ENCODE assay signal across 13 cellular contexts in genomic region chr2:237529452-237530402, GRCh38. TPM values are rescaled to one million over a fixed set of nuclear protein-coding genes. Genes with fewer than 3 reads are reported as not detected.
DNase-seq lines count a peak whose midpoint lies in the region; ATAC-seq and TF ChIP-seq lines count a peak whose summit lies in the region.
"Had no signal": no experiment of that assay in that cellular context is flagged by ENCODE, and none has a peak within 500 bp of the region (broad histone marks: within the 10 kb centered on the region; RNA-seq: fewer than 3 reads in every experiment).

No MANE protein-coding gene starts in this region.

- WGBS in stomach, 5 donors = 87 to 90% (median 89%) methylated on average over 15 to 19 of the region's 19 CpGs

- TF ChIP-seq EP300 in stomach (IDR thresholded peaks at IDR 0.05) = no peak

- intact Hi-C loops in stomach (cut with DNase I; ENCODE audit: low total_unique reads) = no loop called here

- H3K27me3 Mint-ChIP-seq in naive B cell = no peaks in the 10 kb centered on the region
- H3K27me3 Mint-ChIP-seq: activated CD8-positive, alpha-beta T cell treated with anti-CD3 and anti-CD28 coated beads for 36 hours had no signal

- peak; percentile 81 for ATAC-seq in GM18907 (IDR thresholded peaks at IDR 0.05; ENCODE audit: unreplicated experiment)
- ATAC-seq in GM21825 (IDR thresholded peaks at IDR 0.05; ENCODE audit: unreplicated experiment) = peak; percentile 80
- peak; percentile 88 for ATAC-seq in HG03571 (IDR thresholded peaks at IDR 0.05; ENCODE audit: unreplicated experiment)
- ATAC-seq in naive B cell (ENCODE audit: low read depth in 2 of 2) = peak; percentile 77 to 93
- ATAC-seq: activated CD8-positive, alpha-beta T cell treated with anti-CD3 and anti-CD28 coated beads for 36 hours; body of pancreas had no signal

- H3K9me3 ChIP-seq in stomach = no peaks in the 10 kb centered on the region
- H3K9me3 ChIP-seq: body of pancreas, transverse colon had no signal

- no peak overlapping the region for H3K4me3 ChIP-seq in stomach
- H3K4me3 ChIP-seq: body of pancreas, transverse colon had no signal

- H3K36me3 Mint-ChIP-seq in naive B cell = no peaks in the 10 kb centered on the region

- peaks cover 0 to 12% (median 4%) of the 10 kb centered on the region in 4 donors for H3K4me1 ChIP-seq in stomach
- H3K4me1 ChIP-seq: body of pancreas, transverse colon had no signal

- H3K4me1 Mint-ChIP-seq in naive B cell = peaks cover 0 to 19% (median 6%) of the 10 kb centered on the region in 3 donors

- peak overlapping the region in 4 of 6 donors; percentile 9 to 74 (median 47) for H3K27ac Mint-ChIP-seq in naive B cell
- H3K27ac Mint-ChIP-seq: activated CD8-positive, alpha-beta T cell treated with anti-CD3 and anti-CD28 coated beads for 36 hours had no signal

- H3K27me3 ChIP-seq in stomach = no peaks in the 10 kb centered on the region
- H3K27me3 ChIP-seq: body of pancreas, transverse colon had no signal

- H3K9me3 Mint-ChIP-seq in naive B cell = no peaks in the 10 kb centered on the region
- H3K9me3 Mint-ChIP-seq: activated CD8-positive, alpha-beta T cell treated with anti-CD3 and anti-CD28 coated beads for 36 hours had no signal

- H3K4me3 Mint-ChIP-seq in naive B cell = no peak overlapping the region
- H3K4me3 Mint-ChIP-seq: activated CD8-positive, alpha-beta T cell treated with anti-CD3 and anti-CD28 coated beads for 36 hours had no signal

- TF ChIP-seq POLR2A in stomach (IDR thresholded peaks at IDR 0.05) = no peak

- no peak overlapping the region for H3K27ac ChIP-seq in stomach
- H3K27ac ChIP-seq: body of pancreas had no signal

- peaks cover 11 to 91% (median 45%) of the 10 kb centered on the region in 4 donors for H3K36me3 ChIP-seq in stomach
- H3K36me3 ChIP-seq: transverse colon had no signal

- DNase-seq in naive B cell = no peak
- DNase-seq in cerebellum (ENCODE audit: low spot score) = no peak
- no peak for DNase-seq in SKM-1 treated with dmso at 0.1 percent for 144 hours (lab: John Stamatoyannopoulos, UW; ENCODE audit: unreplicated experiment)
- DNase-seq in activated CD4-positive, alpha-beta T cell treated with anti-CD3 and anti-CD28 coated beads for 48 hours = no peak
- no peak for DNase-seq in stomach
- DNase-seq: activated CD8-positive, alpha-beta T cell treated with anti-CD3 and anti-CD28 coated beads for 36 hours; GDM1; transverse colon had no signal

- TF ChIP-seq CTCF in stomach (IDR thresholded peaks at IDR 0.05) = no peak

RNA-seq across cellular contexts. Expression of gene PRLH, which starts 36.6 kb away (rescaled TPM):
- not detected for polyA plus RNA-seq in naive B cell (ENCODE audit: low read depth in 6 of 6)
- total RNA-seq in cerebellum = not detected
- not detected for total RNA-seq in stomach
- not detected for polyA plus RNA-seq in stomach
- total RNA-seq: activated CD8-positive, alpha-beta T cell treated with anti-CD3 and anti-CD28 coated beads for 36 hours; body of pancreas; mononuclear cell; transverse colon had no signal

RNA-seq across cellular contexts. Expression of gene MLPH, which starts 42.7 kb away (rescaled TPM):
- polyA plus RNA-seq in naive B cell (ENCODE audit: low read depth in 6 of 6) = not detected
- total RNA-seq in cerebellum = 1.2 TPM
- total RNA-seq in stomach = 100 to 1,000 TPM; 182 to 657 (median 436) TPM
- polyA plus RNA-seq in stomach = 100 to 1,000 TPM in 1 of 3 donors, 10 to 100 TPM in 2; 61.3 to 308 (median 72.6) TPM
- total RNA-seq: activated CD8-positive, alpha-beta T cell treated with anti-CD3 and anti-CD28 coated beads for 36 hours; mononuclear cell had no signal

Comparison
In these comparisons a context has a peak if more than half of its experiments do, and no peak if none do; other contexts are left out.
1. RNA of gene MLPH, which starts 42.7 kb away (total RNA-seq): 182 to 657 TPM in stomach; 1.2 TPM in cerebellum (single experiment); every median in the first group is over 10 times any median in the second.
2. Peak in every context shown above with its lines, with median percentiles within 50 percentile points of each other: ATAC-seq.